Comparison of ENCODE assay signal across 1 cellular context in genomic region chr12:44881197-44881596, GRCh38.
TF ChIP-seq lines count a peak whose summit lies in the region.

No MANE protein-coding gene starts in this region.

TF ChIP-seq in HEK293, 187 proteins besides CTCF, POLR2A, EP300 and RAD21 (continued from another document):
- TF ChIP-seq PRDM2 (tag by site-specific recombination; IDR thresholded peaks at IDR 0.05; ENCODE audit: borderline replicate concordance), result no peak
- TF ChIP-seq ZNF501 (tag by site-specific recombination; IDR thresholded peaks at IDR 0.05), result no peak
- TF ChIP-seq ZNF514 (tag by site-specific recombination; IDR thresholded peaks at IDR 0.05), result no peak
- TF ChIP-seq, protein P1, sequence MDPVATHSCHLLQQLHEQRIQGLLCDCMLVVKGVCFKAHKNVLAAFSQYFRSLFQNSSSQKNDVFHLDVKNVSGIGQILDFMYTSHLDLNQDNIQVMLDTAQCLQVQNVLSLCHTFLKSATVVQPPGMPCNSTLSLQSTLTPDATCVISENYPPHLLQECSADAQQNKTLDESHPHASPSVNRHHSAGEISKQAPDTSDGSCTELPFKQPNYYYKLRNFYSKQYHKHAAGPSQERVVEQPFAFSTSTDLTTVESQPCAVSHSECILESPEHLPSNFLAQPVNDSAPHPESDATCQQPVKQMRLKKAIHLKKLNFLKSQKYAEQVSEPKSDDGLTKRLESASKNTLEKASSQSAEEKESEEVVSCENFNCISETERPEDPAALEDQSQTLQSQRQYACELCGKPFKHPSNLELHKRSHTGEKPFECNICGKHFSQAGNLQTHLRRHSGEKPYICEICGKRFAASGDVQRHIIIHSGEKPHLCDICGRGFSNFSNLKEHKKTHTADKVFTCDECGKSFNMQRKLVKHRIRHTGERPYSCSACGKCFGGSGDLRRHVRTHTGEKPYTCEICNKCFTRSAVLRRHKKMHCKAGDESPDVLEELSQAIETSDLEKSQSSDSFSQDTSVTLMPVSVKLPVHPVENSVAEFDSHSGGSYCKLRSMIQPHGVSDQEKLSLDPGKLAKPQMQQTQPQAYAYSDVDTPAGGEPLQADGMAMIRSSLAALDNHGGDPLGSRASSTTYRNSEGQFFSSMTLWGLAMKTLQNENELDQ (tag by site-specific recombination; IDR thresholded peaks at IDR 0.05; ENCODE audit: low read depth), result no peak
- TF ChIP-seq PRDM1 (tag by site-specific recombination; IDR thresholded peaks at IDR 0.05), result no peak
- TF ChIP-seq AEBP2 (tag by site-specific recombination; IDR thresholded peaks at IDR 0.05; ENCODE audit: borderline replicate concordance), result no peak
- 0 out of 2 replicates have a peak, but pooled peaks have one; percentile 22 for TF ChIP-seq YY1 (tag by site-specific recombination; IDR thresholded peaks at IDR 0.05)
- 0 out of 2 replicates have a peak, but pooled peaks have one; percentile 40 for TF ChIP-seq ZNF248 (tag by site-specific recombination; IDR thresholded peaks at IDR 0.05)
- peak; percentile 63 for TF ChIP-seq SETDB1 (IDR thresholded peaks at IDR 0.05; ENCODE audit: insufficient read length, low read length)
- no peak for TF ChIP-seq ZNF664 (tag by site-specific recombination; IDR thresholded peaks at IDR 0.05)
- no peak for TF ChIP-seq BCL11B (tag by site-specific recombination; IDR thresholded peaks at IDR 0.05; ENCODE audit: low read depth)
- TF ChIP-seq, protein P2, sequence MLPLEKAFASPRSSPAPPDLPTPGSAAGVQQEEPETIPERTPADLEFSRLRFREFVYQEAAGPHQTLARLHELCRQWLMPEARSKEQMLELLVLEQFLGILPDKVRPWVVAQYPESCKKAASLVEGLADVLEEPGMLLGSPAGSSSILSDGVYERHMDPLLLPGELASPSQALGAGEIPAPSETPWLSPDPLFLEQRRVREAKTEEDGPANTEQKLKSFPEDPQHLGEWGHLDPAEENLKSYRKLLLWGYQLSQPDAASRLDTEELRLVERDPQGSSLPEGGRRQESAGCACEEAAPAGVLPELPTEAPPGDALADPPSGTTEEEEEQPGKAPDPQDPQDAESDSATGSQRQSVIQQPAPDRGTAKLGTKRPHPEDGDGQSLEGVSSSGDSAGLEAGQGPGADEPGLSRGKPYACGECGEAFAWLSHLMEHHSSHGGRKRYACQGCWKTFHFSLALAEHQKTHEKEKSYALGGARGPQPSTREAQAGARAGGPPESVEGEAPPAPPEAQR (tag by site-specific recombination; IDR thresholded peaks at IDR 0.05), result no peak
- TF ChIP-seq ZNF626 (tag by site-specific recombination; IDR thresholded peaks at IDR 0.05), result peak; percentile 92
- no peak for TF ChIP-seq ZNF521 (tag by site-specific recombination; IDR thresholded peaks at IDR 0.05)
- TF ChIP-seq, protein P3, sequence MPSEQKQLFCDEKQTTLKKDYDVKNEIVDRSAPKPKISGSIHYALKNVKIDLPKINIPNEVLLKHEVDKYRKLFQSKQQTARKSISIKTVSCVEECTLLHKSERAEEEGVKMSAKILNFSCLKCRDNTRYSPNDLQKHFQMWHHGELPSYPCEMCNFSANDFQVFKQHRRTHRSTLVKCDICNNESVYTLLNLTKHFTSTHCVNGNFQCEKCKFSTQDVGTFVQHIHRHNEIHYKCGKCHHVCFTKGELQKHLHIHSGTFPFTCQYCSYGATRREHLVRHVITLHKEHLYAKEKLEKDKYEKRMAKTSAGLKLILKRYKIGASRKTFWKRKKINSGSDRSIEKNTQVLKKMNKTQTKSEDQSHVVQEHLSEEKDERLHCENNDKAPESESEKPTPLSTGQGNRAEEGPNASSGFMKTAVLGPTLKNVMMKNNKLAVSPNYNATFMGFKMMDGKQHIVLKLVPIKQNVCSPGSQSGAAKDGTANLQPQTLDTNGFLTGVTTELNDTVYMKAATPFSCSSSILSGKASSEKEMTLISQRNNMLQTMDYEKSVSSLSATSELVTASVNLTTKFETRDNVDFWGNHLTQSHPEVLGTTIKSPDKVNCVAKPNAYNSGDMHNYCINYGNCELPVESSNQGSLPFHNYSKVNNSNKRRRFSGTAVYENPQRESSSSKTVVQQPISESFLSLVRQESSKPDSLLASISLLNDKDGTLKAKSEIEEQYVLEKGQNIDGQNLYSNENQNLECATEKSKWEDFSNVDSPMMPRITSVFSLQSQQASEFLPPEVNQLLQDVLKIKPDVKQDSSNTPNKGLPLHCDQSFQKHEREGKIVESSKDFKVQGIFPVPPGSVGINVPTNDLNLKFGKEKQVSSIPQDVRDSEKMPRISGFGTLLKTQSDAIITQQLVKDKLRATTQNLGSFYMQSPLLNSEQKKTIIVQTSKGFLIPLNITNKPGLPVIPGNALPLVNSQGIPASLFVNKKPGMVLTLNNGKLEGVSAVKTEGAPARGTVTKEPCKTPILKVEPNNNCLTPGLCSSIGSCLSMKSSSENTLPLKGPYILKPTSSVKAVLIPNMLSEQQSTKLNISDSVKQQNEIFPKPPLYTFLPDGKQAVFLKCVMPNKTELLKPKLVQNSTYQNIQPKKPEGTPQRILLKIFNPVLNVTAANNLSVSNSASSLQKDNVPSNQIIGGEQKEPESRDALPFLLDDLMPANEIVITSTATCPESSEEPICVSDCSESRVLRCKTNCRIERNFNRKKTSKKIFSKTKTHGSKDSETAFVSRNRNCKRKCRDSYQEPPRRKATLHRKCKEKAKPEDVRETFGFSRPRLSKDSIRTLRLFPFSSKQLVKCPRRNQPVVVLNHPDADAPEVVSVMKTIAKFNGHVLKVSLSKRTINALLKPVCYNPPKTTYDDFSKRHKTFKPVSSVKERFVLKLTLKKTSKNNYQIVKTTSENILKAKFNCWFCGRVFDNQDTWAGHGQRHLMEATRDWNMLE (tag by site-specific recombination; conservative IDR thresholded peaks at IDR 0.05; ENCODE audit: low read depth), result 0 out of 2 replicates have a peak, but pooled peaks have one; percentile 38
- TF ChIP-seq EGR2 (tag by site-specific recombination; IDR thresholded peaks at IDR 0.05; ENCODE audit: low read depth), result no peak
- peak; percentile 58; the same call in 1 of the 2 replicates for TF ChIP-seq ZNF558 (tag by site-specific recombination; IDR thresholded peaks at IDR 0.05)
- no peak for TF ChIP-seq SP3 (tag by site-specific recombination; IDR thresholded peaks at IDR 0.05)
- TF ChIP-seq ZNF48 (tag by site-specific recombination; IDR thresholded peaks at IDR 0.05), result no peak
